ENCODE assay signal across 8 cellular contexts in genomic region chr15:45187894-45188830, GRCh38. TPM values are rescaled to one million over a fixed set of nuclear protein-coding genes. Genes with fewer than 3 reads are reported as not detected.
DNase-seq lines count a peak whose midpoint lies in the region; ATAC-seq and TF ChIP-seq lines count a peak whose summit lies in the region.

Gene SHF (minus strand): TSS chr15:45187966. CDS start chr15:45187951, 15 bp downstream.

- H3K9me3 ChIP-seq in ES-I3 (ENCODE audit: control insufficient read depth, insufficient read depth, low read length): no peaks in the 10 kb centered on the region
- no peaks in the 10 kb centered on the region for H3K9me3 ChIP-seq in ascending aorta
- no peaks in the 10 kb centered on the region for H3K9me3 ChIP-seq in skeletal muscle satellite cell (replicated peaks; ENCODE audit: low read length)

- ATAC-seq in GM21381 (IDR thresholded peaks at IDR 0.05; ENCODE audit: unreplicated experiment) (no peak), HG03342 (IDR thresholded peaks at IDR 0.05; ENCODE audit: unreplicated experiment) (no peak)

- peaks cover 16% of the 10 kb centered on the region for H3K4me1 ChIP-seq in ES-I3 (ENCODE audit: insufficient read depth, low read length)
- peaks cover 0 to 5% of the 10 kb centered on the region in 2 donors for H3K4me1 ChIP-seq in ascending aorta
- peaks cover 25% of the 10 kb centered on the region for H3K4me1 ChIP-seq in skeletal muscle satellite cell (ENCODE audit: control insufficient read depth, insufficient read depth, low read length)

- H3K4me2 ChIP-seq in skeletal muscle satellite cell (ENCODE audit: low read length): peak within 1 kb of the TSS; percentile 98

- intact Hi-C loops in ascending aorta (cut with DNase I): loop anchor here (1.0 to 5.0 kb wide), 3 partner anchors 10 to 269 kb away; partner anchors contain the start of gene GATM

- peak within 1 kb of the TSS; percentile 89 to 98 for H3K27ac ChIP-seq in ascending aorta

- no peaks in the 10 kb centered on the region for H3K36me3 ChIP-seq in ES-I3 (ENCODE audit: insufficient read depth, low read length)
- H3K36me3 ChIP-seq in ascending aorta: no peaks in the 10 kb centered on the region
- no peaks in the 10 kb centered on the region for H3K36me3 ChIP-seq in skeletal muscle satellite cell (ENCODE audit: insufficient read depth, low read length)

- H3K4me3 ChIP-seq in ascending aorta (peak within 1 kb of the TSS; percentile 79 to 94), iPS-11a (ENCODE audit: low read depth, low read length) (peak within 1 kb of the TSS; percentile 71), skeletal muscle satellite cell (ENCODE audit: low read length) (peak within 1 kb of the TSS; percentile 80)

- peak; percentile 58 for DNase-seq in KBM-7
- DNase-seq in T follicular helper cell (ENCODE audit: low read depth): peak; percentile 51
- DNase-seq in ascending aorta (ENCODE audit: low spot score in 2 of 2): peak in 1 of 2 donors; percentile 86

- H3K9ac ChIP-seq in ES-I3 (ENCODE audit: low read depth, low read length): peak within 1 kb of the TSS; percentile 77
- peak within 1 kb of the TSS; percentile 70 for H3K9ac ChIP-seq in skeletal muscle satellite cell (ENCODE audit: low read depth, low read length)

- no peak for TF ChIP-seq CTCF in ascending aorta (IDR thresholded peaks at IDR 0.05)

- in situ Hi-C loops in KBM-7 (cut with MboI; ENCODE audit: low pct_unique_long_range_greater_than_20kb, low sequenced_read_pairs): no loop called here

- H3K27me3 ChIP-seq in ascending aorta: no peaks in the 10 kb centered on the region
- H3K27me3 ChIP-seq in skeletal muscle satellite cell (ENCODE audit: control insufficient read depth, insufficient read depth, low read length): peaks cover 22% of the 10 kb centered on the region

RNA-seq across cellular contexts. Expression of gene SHF, which starts in this region (rescaled TPM):
- total RNA-seq in ascending aorta: 75.0 TPM
- 1.3 and 1.8 TPM in 2 replicates for total RNA-seq in skeletal muscle satellite cell (2012; rRNA removed)
